Comparison of ENCODE assay signal across 1 cellular context in genomic region chr6:42879372-42880239, GRCh38.
TF ChIP-seq lines count a peak whose summit lies in the region.

TSS of gene RPL7L1 (plus strand) at chr6:42879616. CDS start at chr6:42879911, 295 bp downstream.

TF ChIP-seq in K562, 482 proteins besides CTCF, POLR2A, EP300 and RAD21 (continued from another document and continues in another):
- TF ChIP-seq SRF (CRISPR knock-in tag; IDR thresholded peaks at IDR 0.05): peak in 1 of 2 experiments; percentile 72; a peak in 1 of 4 replicates
- TF ChIP-seq EGR1 (conservative IDR thresholded peaks at IDR 0.05): no peak; the same call in 1 of the 2 replicates
- peak; percentile 70; the same call in 1 of the 2 replicates for TF ChIP-seq ZNF592 (IDR thresholded peaks at IDR 0.05)
- TF ChIP-seq PHF8 (IDR thresholded peaks at IDR 0.05; ENCODE audit: borderline replicate concordance, low read length): peak; percentile 98
- peak in 1 of 2 experiments; percentile 72; a peak in 1 of 4 replicates for TF ChIP-seq UBTF (IDR thresholded peaks at IDR 0.05; ENCODE audit: borderline replicate concordance in 1 of 2, low read depth in 2 of 2, low read length in 2 of 2)
- TF ChIP-seq ZNF583 (CRISPR knock-in tag; IDR thresholded peaks at IDR 0.05): no peak
- TF ChIP-seq ZNF124 (CRISPR knock-in tag; IDR thresholded peaks at IDR 0.05): no peak
- TF ChIP-seq ZNF589 (CRISPR knock-in tag; IDR thresholded peaks at IDR 0.05; ENCODE audit: low read depth): peak; percentile 83; the same call in 1 of the 2 replicates
- no peak for TF ChIP-seq CBFA2T2 (conservative IDR thresholded peaks at IDR 0.05)
- TF ChIP-seq E2F1 (CRISPR knock-in tag; IDR thresholded peaks at IDR 0.05): no peak; the same call in none of the 2 replicates
- TF ChIP-seq ARID1B (IDR thresholded peaks at IDR 0.05): peak; percentile 50; the same call in 1 of the 2 replicates
- peak; percentile 75; the same call in 1 of the 2 replicates for TF ChIP-seq PHB (CRISPR knock-in tag; IDR thresholded peaks at IDR 0.05)
- peak in 1 of 2 experiments; percentile 86; a peak in 2 of 4 replicates for TF ChIP-seq HDAC1 (IDR thresholded peaks at IDR 0.05)
- peak; percentile 52; the same call in 1 of the 2 replicates for TF ChIP-seq ZBTB9 (CRISPR knock-in tag; IDR thresholded peaks at IDR 0.05)
- TF ChIP-seq CLOCK (CRISPR knock-in tag; IDR thresholded peaks at IDR 0.05; ENCODE audit: borderline replicate concordance): no peak
- TF ChIP-seq CREB5 (CRISPR knock-in tag; IDR thresholded peaks at IDR 0.05): no peak
- peak in 1 of 2 experiments; percentile 13; a peak in 3 of 4 replicates for TF ChIP-seq TEAD1 (CRISPR knock-in tag; IDR thresholded peaks at IDR 0.05)
- 0 out of 2 replicates have a peak, but pooled peaks have one; percentile 70 for TF ChIP-seq CHCHD3 (CRISPR knock-in tag; IDR thresholded peaks at IDR 0.05)
- no peak; the same call in 1 of the 2 replicates for TF ChIP-seq BMI1 (IDR thresholded peaks at IDR 0.05; ENCODE audit: low read length)
- no peak for TF ChIP-seq PURB (CRISPR knock-in tag; IDR thresholded peaks at IDR 0.05; ENCODE audit: low read depth)
- TF ChIP-seq GTF2A2 (tag; IDR thresholded peaks at IDR 0.05): peak; percentile 60; the same call in 1 of the 2 replicates
- TF ChIP-seq SNIP1 (IDR thresholded peaks at IDR 0.05; ENCODE audit: low read depth): peak; percentile 87
- no peak for TF ChIP-seq MCM3 (IDR thresholded peaks at IDR 0.05)
- peak; percentile 49; the same call in 1 of the 2 replicates for TF ChIP-seq CEBPB (tag; IDR thresholded peaks at IDR 0.05)
- 0 out of 2 replicates have a peak, but pooled peaks have one; percentile 57 for TF ChIP-seq JUN (IDR thresholded peaks at IDR 0.05; ENCODE audit: borderline replicate concordance, low read depth, low read length)
- no peak for TF ChIP-seq JUN (CRISPR knock-in tag; IDR thresholded peaks at IDR 0.05; ENCODE audit: borderline replicate concordance)
- TF ChIP-seq POLR2H (tag; IDR thresholded peaks at IDR 0.05; ENCODE audit: low read depth): peak; percentile 97
- TF ChIP-seq DLX4 (CRISPR knock-in tag; IDR thresholded peaks at IDR 0.05): no peak
- peak; percentile 97 for TF ChIP-seq ZHX1 (conservative IDR thresholded peaks at IDR 0.05; ENCODE audit: low read length)
- no peak for TF ChIP-seq NR2F6 (CRISPR knock-in tag; IDR thresholded peaks at IDR 0.05)
- TF ChIP-seq CREB1 (IDR thresholded peaks at IDR 0.05): peak; percentile 96
- peak; percentile 94 for TF ChIP-seq CREB1 (CRISPR knock-in tag; IDR thresholded peaks at IDR 0.05)
- no peak for TF ChIP-seq ZNF444 (CRISPR knock-in tag; IDR thresholded peaks at IDR 0.05)
- no peak for TF ChIP-seq ZNF778 (CRISPR knock-in tag; IDR thresholded peaks at IDR 0.05)
- TF ChIP-seq HDAC3 (IDR thresholded peaks at IDR 0.05; ENCODE audit: borderline replicate concordance, partially characterized antibody): no peak
- TF ChIP-seq RUNX1 (IDR thresholded peaks at IDR 0.05; ENCODE audit: low read depth): 0 out of 2 replicates have a peak, but pooled peaks have one; percentile 17
- no peak for TF ChIP-seq ZNF277 (CRISPR knock-in tag; IDR thresholded peaks at IDR 0.05; ENCODE audit: borderline replicate concordance)
- no peak for TF ChIP-seq CCNT2 (IDR thresholded peaks at IDR 0.05; ENCODE audit: borderline replicate concordance, extremely low read depth, insufficient read length, low read depth, low read length)
